In the genomic region with DNA sequence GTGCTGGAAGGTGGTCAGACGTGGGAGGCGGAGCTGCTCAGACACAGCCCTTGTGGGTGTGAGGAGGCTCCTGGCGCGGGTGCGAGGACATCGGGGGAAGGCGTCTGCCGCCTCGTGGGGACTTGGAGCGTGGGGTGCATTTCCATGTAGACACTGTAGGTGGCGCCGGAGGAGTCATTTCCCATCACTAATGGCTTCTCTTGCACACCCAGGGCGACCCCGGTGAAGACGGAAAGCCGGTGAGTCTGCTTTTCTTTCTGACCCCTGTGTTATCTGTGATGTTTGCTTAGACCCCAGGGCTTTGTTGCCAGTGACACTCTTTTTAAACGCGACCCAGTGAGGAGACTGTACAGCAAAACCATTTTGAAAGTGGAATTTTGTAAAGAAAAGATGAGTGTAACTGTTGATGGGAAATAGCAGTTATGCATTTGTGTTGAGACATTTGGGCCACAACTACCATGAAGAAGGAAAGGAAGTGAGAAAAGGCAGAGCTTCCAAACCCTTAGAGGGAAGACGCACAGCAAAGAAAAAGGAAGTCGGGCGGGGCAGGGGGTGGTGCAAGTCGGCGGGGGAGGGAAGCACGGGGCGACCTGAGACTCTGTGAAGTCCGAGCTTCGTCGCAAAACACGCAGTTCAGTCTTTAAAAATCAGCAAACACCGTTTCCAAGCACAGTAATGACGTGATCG, we compare ENCODE assay signal across 8 cellular contexts.
DNase-seq lines count a peak whose midpoint lies in the region; ATAC-seq and TF ChIP-seq lines count a peak whose summit lies in the region.

No MANE protein-coding gene starts in this region.

- peak overlapping the region in 2 of 5 donors; percentile 68 to 78 for H3K27ac ChIP-seq in adrenal gland
- H3K27ac ChIP-seq in left ventricle myocardium inferior (replicated peaks) = peak overlapping the region; percentile 47
- H3K27ac ChIP-seq in rectal smooth muscle tissue (ENCODE audit: low read depth, low read length) = no peak overlapping the region
- peak overlapping the region; percentile 24 for H3K27ac ChIP-seq in vagina

- intact Hi-C loops in adrenal gland (cut with DNase I) (loop anchor here in 1 of 2 donors (10.0 kb wide), 2 partner anchors 117 to 347 kb away; no protein-coding TSS in a partner anchor), left ventricle myocardium inferior (cut with micrococcal nuclease) (no loop called here), vagina (cut with DNase I) (no loop called here)

- peak; percentile 83 for TF ChIP-seq CTCF in LNCAP (IDR thresholded peaks at IDR 0.05)
- peak; percentile 66 to 85 (median 83) for TF ChIP-seq CTCF in adrenal gland (IDR thresholded peaks at IDR 0.05)
- TF ChIP-seq CTCF in left ventricle myocardium inferior (IDR thresholded peaks at IDR 0.05; ENCODE audit: borderline replicate concordance) = peak; percentile 86
- TF ChIP-seq CTCF in vagina (IDR thresholded peaks at IDR 0.05) = peak in 2 of 3 experiments; percentile 28 to 63

- peaks cover 0 to 7% of the 10 kb centered on the region in 2 donors for H3K4me1 ChIP-seq in adrenal gland (replicated peaks in 1 of 2)
- peaks cover 16% of the 10 kb centered on the region for H3K4me1 ChIP-seq in left ventricle myocardium inferior
- no peaks in the 10 kb centered on the region for H3K4me1 ChIP-seq in rectal smooth muscle tissue (ENCODE audit: control insufficient read depth, insufficient read depth, low read length)
- peaks cover 5% of the 10 kb centered on the region for H3K4me1 ChIP-seq in vagina

- no peak overlapping the region for H3K9ac ChIP-seq in rectal smooth muscle tissue (ENCODE audit: low read length)

- H3K4me3 ChIP-seq in adrenal gland (peak overlapping the region in 1 of 4 donors; percentile 13), left ventricle myocardium inferior (peak overlapping the region; percentile 20), rectal smooth muscle tissue (ENCODE audit: low read length) (peak overlapping the region; percentile 39), vagina (peak overlapping the region in 1 of 2 donors; percentile 4)

- H3K4me1 Mint-ChIP-seq in T-cell = peaks cover 20 to 59% (median 43%) of the 10 kb centered on the region in 3 donors

- H3K27ac Mint-ChIP-seq in T-cell = peak overlapping the region; percentile 97 to 99

- no peak for TF ChIP-seq POLR2A in adrenal gland (IDR thresholded peaks at IDR 0.05)
- TF ChIP-seq POLR2A in vagina (IDR thresholded peaks at IDR 0.05) = no peak

- POLR2A ChIA-PET in T-cell (lab: Charles Lee) = interaction anchor here in 1 of 2 donors (0.6 kb wide), 1 partner anchor 1503 kb away, joined by 6 read pairs; no protein-coding TSS in a partner anchor

- H3K27me3 ChIP-seq in adrenal gland (no peaks in the 10 kb centered on the region), left ventricle myocardium inferior (ENCODE audit: low read depth) (no peaks in the 10 kb centered on the region), rectal smooth muscle tissue (ENCODE audit: control insufficient read depth, insufficient read depth, low read length) (no peaks in the 10 kb centered on the region), vagina (no peaks in the 10 kb centered on the region)

- H3K4me3 Mint-ChIP-seq in T-cell = peak overlapping the region; percentile 79 to 82 (median 79)

- H3K36me3 ChIP-seq in adrenal gland (replicated peaks in 1 of 2) (peaks cover 0 to 62% of the 10 kb centered on the region in 2 donors), left ventricle myocardium inferior (peaks cover 74% of the 10 kb centered on the region), rectal smooth muscle tissue (ENCODE audit: control insufficient read depth, insufficient read depth, low read length) (peaks cover 3% of the 10 kb centered on the region), vagina (peaks cover 0 to 39% of the 10 kb centered on the region in 2 donors)

- H3K9me3 ChIP-seq in adrenal gland (replicated peaks in 1 of 3) = no peaks in the 10 kb centered on the region
- no peaks in the 10 kb centered on the region for H3K9me3 ChIP-seq in left ventricle myocardium inferior (replicated peaks)
- no peaks in the 10 kb centered on the region for H3K9me3 ChIP-seq in vagina

- H3K36me3 Mint-ChIP-seq in T-cell = no peaks in the 10 kb centered on the region

- CTCF ChIA-PET in T-cell (lab: Charles Lee) = interaction anchor here in 1 of 2 donors (0.8 kb wide), 1 partner anchor 118 kb away, joined by 4 read pairs; no protein-coding TSS in a partner anchor

- H3K9me3 Mint-ChIP-seq in T-cell = no peaks in the 10 kb centered on the region

- DNase-seq in COLO668 (lab: John Stamatoyannopoulos, UW; ENCODE audit: unreplicated experiment) = peak; percentile 57
- peak; percentile 56 to 85 (median 77) for DNase-seq in T-cell
- peak; percentile 51 to 88 (median 68) for DNase-seq in adrenal gland
- peak; percentile 71 for DNase-seq in left ventricle myocardium inferior
- DNase-seq in vagina (ENCODE audit: extremely low spot score in 2 of 2) = no peak

- WGBS in adrenal gland, 4 donors = 37 to 61% (median 38%) methylated on average over 20 to 32 of the region's 32 CpGs

- H3K27me3 Mint-ChIP-seq in T-cell = peaks cover 0 to 1% of the 10 kb centered on the region in 2 donors

- ATAC-seq in T-cell (replicated peaks in 1 of 4) = peak; percentile 67 to 81 (median 80)
- ATAC-seq in GM19467 (IDR thresholded peaks at IDR 0.05; ENCODE audit: unreplicated experiment) = no peak

Comparison
In these comparisons a context has a peak if more than half of its experiments do, and no peak if none do; other contexts are left out.
1. DNase-seq: peak in COLO668 (single experiment), T-cell (34 of 34), adrenal gland (7 of 7) and left ventricle myocardium inferior (single experiment); none in vagina (0 of 2).
2. Peak in every context shown above with its lines, with median percentiles within 50 percentile points of each other: CTCF ChIP-seq.